In the genomic region with DNA sequence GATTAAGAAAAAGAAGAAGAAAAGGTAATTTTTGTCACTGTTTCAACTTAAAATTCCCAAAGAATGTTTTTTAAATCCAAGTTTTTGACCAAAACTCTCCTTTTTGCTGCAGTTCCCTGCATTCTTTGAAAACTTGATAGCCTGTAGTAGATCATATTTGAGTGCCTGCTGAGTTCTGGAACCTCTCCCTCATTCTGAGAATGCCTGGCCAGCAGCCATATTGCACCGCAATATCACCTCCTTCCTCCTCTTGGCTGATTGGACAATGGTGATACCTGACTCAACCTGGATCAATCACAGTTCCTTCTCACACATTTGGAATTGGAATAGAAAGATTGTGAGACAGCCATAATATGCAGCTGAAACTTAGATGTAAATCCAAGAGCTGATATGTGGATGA, we compare ENCODE assay signal across 15 cellular contexts.
DNase-seq lines count a peak whose midpoint lies in the region; ATAC-seq and TF ChIP-seq lines count a peak whose summit lies in the region.
"Had no signal": no experiment of that assay in that cellular context is flagged by ENCODE, and none has a peak within 500 bp of the region (broad histone marks: within the 10 kb centered on the region; RNA-seq: fewer than 3 reads in every experiment).

No MANE protein-coding gene starts in this region.

- 95% methylated on average over 1 of the region's 1 CpG for WGBS in SK-N-SH (ENCODE audit: low lambda C conversion rate)

- peaks cover 6% of the 10 kb centered on the region for H3K9me3 Mint-ChIP-seq in glutamatergic neuron (ENCODE audit: unreplicated experiment)
- peaks cover 2% of the 10 kb centered on the region for H3K9me3 Mint-ChIP-seq in activated naive CD8-positive, alpha-beta T cell treated with anti-CD3 and anti-CD28 coated beads for 36 hours

- no peak for TF ChIP-seq RAD21 in SK-N-SH (IDR thresholded peaks at IDR 0.05; ENCODE audit: low read length)

- no peaks in the 10 kb centered on the region for H3K9me3 ChIP-seq in SK-N-SH
- H3K9me3 ChIP-seq: BLaER1, Caco-2 had no signal

- H3F3A ChIP-seq in SK-N-SH (replicated peaks; ENCODE audit: insufficient read depth), result no peaks in the 10 kb centered on the region

- ATAC-seq in SK-N-SH treated with all-trans-retinoic acid at 6 μM for 48 hours, result 0 out of 3 replicates have a peak, but pooled peaks have one; percentile 16

- H3K9ac ChIP-seq in SK-N-SH, result no peak overlapping the region
- H3K9ac ChIP-seq: BLaER1 had no signal

- H3K9me2 ChIP-seq in SK-N-SH, result no peaks in the 10 kb centered on the region

- DNase-seq in SK-N-SH (no peak), astrocyte of the hippocampus (ENCODE audit: low read depth, low spot score) (peak; percentile 20), glutamatergic neuron (no peak), NCI-H2081 treated with DMSO at 0.1 percent for 48 hours (lab: John Stamatoyannopoulos, UW) (no peak)
- no peak for DNase-seq in activated naive CD8-positive, alpha-beta T cell treated with anti-CD3 and anti-CD28 coated beads for 36 hours
- DNase-seq in activated CD4-positive, alpha-beta T cell treated with anti-CD3 and anti-CD28 coated beads, Interleukin-2, amount 50 U/mL, for 4 hours, result no peak
- DNase-seq: AML-193; Caco-2; CD8-positive, alpha-beta memory T cell; GF-D8; GOT3; H9 had no signal

- H3K4me2 ChIP-seq in SK-N-SH, result no peak overlapping the region
- H3K4me2 ChIP-seq: BLaER1 had no signal

- CTCF ChIA-PET in SK-N-SH (lab: Yijun Ruan, JAX), result no interaction called here

- TF ChIP-seq EP300 in SK-N-SH (IDR thresholded peaks at IDR 0.05; ENCODE audit: borderline replicate concordance in 1 of 2, low read depth in 1 of 2, low read length in 1 of 2), result no peak

- H3K27ac ChIP-seq in SK-N-SH (ENCODE audit: low read depth in 2 of 2, low read length in 1 of 2), result peak overlapping the region in 1 of 2 experiments; percentile 11; a peak in 1 of 4 replicates
- H3K27ac ChIP-seq: 22Rv1, BLaER1 had no signal

- TF ChIP-seq CTCF in SK-N-SH (IDR thresholded peaks at IDR 0.05) (no peak), glutamatergic neuron (IDR thresholded peaks at IDR 0.05; ENCODE audit: partially characterized antibody, unreplicated experiment) (no peak)

- POLR2A ChIA-PET in SK-N-SH (lab: Yijun Ruan, JAX), result no interaction called here

- H3K27me3 ChIP-seq in SK-N-SH (ENCODE audit: insufficient read depth), result no peaks in the 10 kb centered on the region
- H3K27me3 ChIP-seq: BLaER1 had no signal

- no peaks in the 10 kb centered on the region for H3K36me3 ChIP-seq in SK-N-SH (replicated peaks in 1 of 2; ENCODE audit: control insufficient read depth in 1 of 2, insufficient read depth in 2 of 2, low read length in 1 of 2)
- H3K36me3 ChIP-seq: BLaER1 had no signal

- peaks cover 2% of the 10 kb centered on the region for H3K27me3 Mint-ChIP-seq in glutamatergic neuron (ENCODE audit: unreplicated experiment)
- peaks cover 9% of the 10 kb centered on the region for H3K27me3 Mint-ChIP-seq in activated naive CD8-positive, alpha-beta T cell treated with anti-CD3 and anti-CD28 coated beads for 36 hours

- H3K4me1 Mint-ChIP-seq in glutamatergic neuron (ENCODE audit: low read depth, unreplicated experiment), result peaks cover 17% of the 10 kb centered on the region
- no peaks in the 10 kb centered on the region for H3K4me1 Mint-ChIP-seq in activated naive CD8-positive, alpha-beta T cell treated with anti-CD3 and anti-CD28 coated beads for 36 hours

- H3K4me3 Mint-ChIP-seq in glutamatergic neuron (ENCODE audit: unreplicated experiment), result no peak overlapping the region
- no peak overlapping the region for H3K4me3 Mint-ChIP-seq in activated naive CD8-positive, alpha-beta T cell treated with anti-CD3 and anti-CD28 coated beads for 36 hours
- H3K4me3 Mint-ChIP-seq: CD8-positive, alpha-beta memory T cell; H9 had no signal

- H3K27ac Mint-ChIP-seq in glutamatergic neuron (ENCODE audit: unreplicated experiment), result peak overlapping the region; percentile 16
- no peak overlapping the region for H3K27ac Mint-ChIP-seq in activated naive CD8-positive, alpha-beta T cell treated with anti-CD3 and anti-CD28 coated beads for 36 hours
- H3K27ac Mint-ChIP-seq: CD8-positive, alpha-beta memory T cell; H9 had no signal

- peaks cover 4% of the 10 kb centered on the region for H3K36me3 Mint-ChIP-seq in glutamatergic neuron (ENCODE audit: unreplicated experiment)
- H3K36me3 Mint-ChIP-seq in activated naive CD8-positive, alpha-beta T cell treated with anti-CD3 and anti-CD28 coated beads for 36 hours, result no peaks in the 10 kb centered on the region
- H3K36me3 Mint-ChIP-seq: CD8-positive, alpha-beta memory T cell had no signal

- H3K4me3 ChIP-seq in SK-N-SH (ENCODE audit: low read depth in 2 of 2, low read length in 1 of 2), result no peak overlapping the region
- H3K4me3 ChIP-seq: BLaER1 had no signal

- H3K79me2 ChIP-seq in SK-N-SH (ENCODE audit: insufficient read depth), result no peaks in the 10 kb centered on the region

- H3K4me1 ChIP-seq in SK-N-SH (ENCODE audit: control insufficient read depth in 1 of 2, insufficient read depth in 2 of 2, low read depth in 1 of 2, low read length in 1 of 2), result peaks cover 0 to 4% of the 10 kb centered on the region in 2 experiments; a peak in 1 of 4 replicates
- H3K4me1 ChIP-seq: Caco-2 had no signal

- H4K20me1 ChIP-seq in SK-N-SH (ENCODE audit: insufficient read depth), result no peaks in the 10 kb centered on the region
- H4K20me1 ChIP-seq: BLaER1 had no signal

- no peak overlapping the region for H2AFZ ChIP-seq in SK-N-SH (ENCODE audit: low read depth)

TF ChIP-seq in SK-N-SH treated with all-trans-retinoic acid at 6 μM for 48 hours, 23 proteins besides CTCF, POLR2A, EP300 and RAD21:
- TF ChIP-seq ISL1 (CRISPR knock-in tag; IDR thresholded peaks at IDR 0.05) (0 out of 2 replicates have a peak, but pooled peaks have one; percentile 10), TCF4 (CRISPR knock-in tag; IDR thresholded peaks at IDR 0.05; ENCODE audit: borderline replicate concordance) (no peak)
TF ChIP-seq in SK-N-SH treated with all-trans-retinoic acid at 6 μM for 48 hours: peak in this region for 1.

TF ChIP-seq in SK-N-SH, 30 proteins besides CTCF, POLR2A, EP300 and RAD21:
- TF ChIP-seq USF1 (IDR thresholded peaks at IDR 0.05; ENCODE audit: borderline replicate concordance, low read depth) (no peak), JUND (IDR thresholded peaks at IDR 0.05) (no peak), TAF1 (IDR thresholded peaks at IDR 0.05; ENCODE audit: borderline replicate concordance, low read depth, low read length) (no peak), YY1 (IDR thresholded peaks at IDR 0.05; ENCODE audit: low read depth) (no peak), TCF12 (IDR thresholded peaks at IDR 0.05) (no peak), IRF3 (IDR thresholded peaks at IDR 0.05; ENCODE audit: low read depth, low read length) (no peak), POLR2AphosphoS5 (IDR thresholded peaks at IDR 0.05; ENCODE audit: low read depth, low read length) (no peak), RXRA (IDR thresholded peaks at IDR 0.05; ENCODE audit: borderline replicate concordance, low read depth) (no peak), SMC3 (IDR thresholded peaks at IDR 0.05; ENCODE audit: low read depth, low read length) (no peak)
- TF ChIP-seq, protein P1, sequence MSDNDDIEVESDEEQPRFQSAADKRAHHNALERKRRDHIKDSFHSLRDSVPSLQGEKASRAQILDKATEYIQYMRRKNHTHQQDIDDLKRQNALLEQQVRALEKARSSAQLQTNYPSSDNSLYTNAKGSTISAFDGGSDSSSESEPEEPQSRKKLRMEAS (IDR thresholded peaks at IDR 0.05; ENCODE audit: low read depth), result no peak
